Comparison of ENCODE assay signal across 11 cellular contexts in genomic region chr15:59290311-59291213, GRCh38.
A peak's percentile ranks its signal among the peaks of the same experiment; 100 is the strongest.
DNase-seq lines count a peak whose midpoint lies in the region; ATAC-seq and TF ChIP-seq lines count a peak whose summit lies in the region.
"Had no signal": no experiment of that assay in that cellular context is flagged by ENCODE, and none has a peak within 500 bp of the region (broad histone marks: within the 10 kb centered on the region; RNA-seq: fewer than 3 reads in every experiment).

No MANE protein-coding gene starts in this region.

- no peaks in the 10 kb centered on the region for H3K9me3 Mint-ChIP-seq in CD8-positive, alpha-beta T cell
- H3K9me3 Mint-ChIP-seq: T-helper 2 cell treated with Interferon-gamma antibody and Interleukin-4, amounts not matched to agents 5 μg/mL and 100 μg/mL, for 36 hours had no signal

- H3K27me3 ChIP-seq in CD8-positive, alpha-beta T cell (ENCODE audit: insufficient read depth, low read length), result no peaks in the 10 kb centered on the region
- H3K27me3 ChIP-seq in SU-DHL-6 (ENCODE audit: low read length) (no peaks in the 10 kb centered on the region), mucosa of stomach (ENCODE audit: control insufficient read depth, insufficient read depth, low read length) (no peaks in the 10 kb centered on the region)

- no peaks in the 10 kb centered on the region for H3K9me3 ChIP-seq in CD8-positive, alpha-beta T cell (ENCODE audit: low read length)
- H3K9me3 ChIP-seq in SU-DHL-6 (ENCODE audit: insufficient read depth, low read length) (no peaks in the 10 kb centered on the region), mucosa of stomach (ENCODE audit: control insufficient read depth, low read length) (no peaks in the 10 kb centered on the region)

- peak overlapping the region; percentile 15 for H3K4me3 Mint-ChIP-seq in CD8-positive, alpha-beta T cell
- H3K4me3 Mint-ChIP-seq: T-helper 2 cell treated with Interferon-gamma antibody and Interleukin-4, amounts not matched to agents 5 μg/mL and 100 μg/mL, for 36 hours had no signal

- no peaks in the 10 kb centered on the region for H3K36me3 Mint-ChIP-seq in CD8-positive, alpha-beta T cell

- H3K79me2 ChIP-seq in SU-DHL-6 (ENCODE audit: insufficient read depth, low read length), result peaks cover 100% of the 10 kb centered on the region

- H3K9ac ChIP-seq in SU-DHL-6 (ENCODE audit: low read length) (no peak overlapping the region), mucosa of stomach (ENCODE audit: low read length) (peak overlapping the region; percentile 8)

- no peaks in the 10 kb centered on the region for H3K4me1 Mint-ChIP-seq in CD8-positive, alpha-beta T cell (ENCODE audit: low read depth)

- peaks cover 32% of the 10 kb centered on the region for H3F3A ChIP-seq in SU-DHL-6 (ENCODE audit: insufficient read depth)

- H3K4me2 ChIP-seq in SU-DHL-6 (ENCODE audit: low read depth, low read length, poor library complexity, severe bottlenecking), result peak overlapping the region; percentile 43

- CTCF ChIA-PET in CD8-positive, alpha-beta T cell (lab: Charles Lee), result no interaction called here

- intact Hi-C loops in CD8-positive, alpha-beta T cell (cut with DNase I, micrococcal nuclease), result no loop called here

- H3K36me3 ChIP-seq in CD8-positive, alpha-beta T cell (ENCODE audit: insufficient read depth, low read length), result no peaks in the 10 kb centered on the region
- H3K36me3 ChIP-seq in SU-DHL-6 (ENCODE audit: low read length), result no peaks in the 10 kb centered on the region; the same call in 1 of the 2 replicates
- no peaks in the 10 kb centered on the region for H3K36me3 ChIP-seq in mucosa of stomach (ENCODE audit: control insufficient read depth, insufficient read depth, low read length)

- H3K9me2 ChIP-seq in SU-DHL-6 (replicated peaks; ENCODE audit: insufficient read depth, low read length), result no peaks in the 10 kb centered on the region

- H3K27ac Mint-ChIP-seq in CD8-positive, alpha-beta T cell, result no peak overlapping the region
- H3K27ac Mint-ChIP-seq: T-helper 2 cell treated with Interferon-gamma antibody and Interleukin-4, amounts not matched to agents 5 μg/mL and 100 μg/mL, for 36 hours had no signal

- no peaks in the 10 kb centered on the region for H3K4me1 ChIP-seq in CD8-positive, alpha-beta T cell (ENCODE audit: insufficient read depth, low read length)
- H3K4me1 ChIP-seq in mucosa of stomach (ENCODE audit: control insufficient read depth, insufficient read depth, low read length), result peaks cover 40% of the 10 kb centered on the region

- ATAC-seq in CD8-positive, alpha-beta T cell, result no peak
- peak; percentile 46 for ATAC-seq in GM21786 (IDR thresholded peaks at IDR 0.05; ENCODE audit: unreplicated experiment)
- ATAC-seq: HepG2 had no signal

- no peaks in the 10 kb centered on the region for H3K27me3 Mint-ChIP-seq in CD8-positive, alpha-beta T cell (ENCODE audit: low read depth)

- H3K4me3 ChIP-seq in CD8-positive, alpha-beta T cell (ENCODE audit: low read depth, low read length), result no peak overlapping the region
- no peak overlapping the region for H3K4me3 ChIP-seq in SU-DHL-6 (ENCODE audit: insufficient read depth, low read length, poor library complexity, severe bottlenecking)
- no peak overlapping the region for H3K4me3 ChIP-seq in mucosa of stomach (ENCODE audit: low read length)

- H4K20me1 ChIP-seq in SU-DHL-6 (ENCODE audit: low read depth, low read length), result peaks cover 43% of the 10 kb centered on the region

- POLR2A ChIA-PET in CD8-positive, alpha-beta T cell (lab: Charles Lee), result no interaction called here

- DNase-seq in CD8-positive, alpha-beta T cell, result no peak
- no peak for DNase-seq in activated T-cell treated with anti-CD3 and anti-CD28 coated beads, Interleukin-2, amount 50 U/mL, for 48 hours
- no peak for DNase-seq in SHP77 treated with DMSO at 0.1 percent for 48 hours (lab: John Stamatoyannopoulos, UW)
- DNase-seq in UCSD-AML1 (lab: John Stamatoyannopoulos, UW; ENCODE audit: unreplicated experiment), result no peak
- no peak for DNase-seq in NCI-H2107 (lab: John Stamatoyannopoulos, UW)
- DNase-seq: NCI-H1694 treated with DMSO at 0.1 percent for 48 hours had no signal

- TF ChIP-seq CTCF in CD8-positive, alpha-beta T cell (IDR thresholded peaks at IDR 0.05), result no peak
- TF ChIP-seq CTCF in SU-DHL-6 (IDR thresholded peaks at IDR 0.05; ENCODE audit: insufficient read depth, low read length, poor library complexity, severe bottlenecking), result no peak

- H3K27ac ChIP-seq in CD8-positive, alpha-beta T cell (ENCODE audit: low read depth, low read length), result no peak overlapping the region
- peak overlapping the region; percentile 66 for H3K27ac ChIP-seq in SU-DHL-6 (ENCODE audit: low read depth, low read length)

- no peak overlapping the region for H2AFZ ChIP-seq in SU-DHL-6 (ENCODE audit: low read depth, low read length, severe bottlenecking)
